Comparison of ENCODE assay signal across 8 cellular contexts in the genomic region with DNA sequence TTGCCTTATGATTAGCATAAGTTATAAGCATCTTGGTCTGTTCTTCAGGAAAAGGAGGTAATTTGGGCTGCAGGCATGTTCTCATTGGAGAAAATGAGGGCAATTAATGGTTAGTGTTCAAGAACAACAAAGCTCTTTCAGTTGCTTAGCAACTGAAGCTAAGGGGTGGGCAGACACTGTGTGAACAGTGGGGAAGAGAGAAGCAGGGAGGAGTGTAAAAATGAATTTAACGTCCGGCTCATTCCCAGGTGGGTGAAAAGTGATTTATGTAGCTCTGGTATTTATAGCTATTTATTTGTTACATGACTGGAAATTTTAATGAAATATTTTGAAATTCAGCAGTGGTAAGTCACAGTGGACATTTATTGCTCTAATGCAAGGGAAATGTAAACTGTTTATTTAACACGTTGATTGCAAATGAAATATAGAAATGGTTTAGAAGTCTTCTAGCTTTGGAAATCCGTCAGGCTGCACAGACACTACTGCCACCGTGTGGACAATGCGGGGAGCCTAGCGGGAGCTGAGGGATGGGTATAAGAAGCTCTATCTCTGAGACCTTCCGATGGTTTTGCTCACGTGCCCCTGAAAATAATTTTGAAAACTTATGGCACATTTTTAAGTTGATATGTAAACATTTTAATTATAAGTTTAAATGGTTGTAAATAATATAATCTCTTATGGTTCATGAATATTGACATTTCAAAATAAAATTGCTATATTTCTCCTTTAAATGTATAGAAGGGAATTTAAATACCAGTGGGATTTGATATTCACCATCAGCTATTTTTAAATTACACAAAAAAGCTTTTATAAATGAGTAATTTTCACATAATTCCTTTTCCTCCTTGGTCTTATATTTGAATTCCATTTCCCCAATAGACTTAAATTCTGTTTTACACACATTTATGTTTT. TPM values are rescaled to one million over a fixed set of nuclear protein-coding genes. Genes with fewer than 3 reads are reported as not detected.
A peak's percentile ranks its signal among the peaks of the same experiment; 100 is the strongest.
DNase-seq lines count a peak whose midpoint lies in the region; ATAC-seq and TF ChIP-seq lines count a peak whose summit lies in the region.

No MANE protein-coding gene starts in this region.

- no peak overlapping the region for H3K4me3 ChIP-seq in upper lobe of right lung

- no peaks in the 10 kb centered on the region for H3K36me3 ChIP-seq in upper lobe of right lung

- no peaks in the 10 kb centered on the region for H3K9me3 Mint-ChIP-seq in activated naive CD4-positive, alpha-beta T cell treated with anti-CD3 and anti-CD28 coated beads for 36 hours

- ATAC-seq in HG02571 (IDR thresholded peaks at IDR 0.05; ENCODE audit: unreplicated experiment) (peak; percentile 83), upper lobe of right lung (peak; percentile 88)

- no peak overlapping the region for H3K27ac Mint-ChIP-seq in activated naive CD4-positive, alpha-beta T cell treated with anti-CD3 and anti-CD28 coated beads for 36 hours

- intact Hi-C loops in activated naive CD4-positive, alpha-beta T cell treated with anti-CD3 and anti-CD28 coated beads for 36 hours (cut with micrococcal nuclease), result loop anchor here (1.0 to 2.0 kb wide), 3 partner anchors 132 to 390 kb away; partner anchors contain the start of gene CSRP2
- intact Hi-C loops in posterior cingulate gyrus (cut with DNase I) (loop anchor here (1.0 kb wide), 1 partner anchor 390 kb away; no protein-coding TSS in a partner anchor), upper lobe of right lung (cut with DNase I) (no loop called here)

- peaks cover 5% of the 10 kb centered on the region for H3K4me1 ChIP-seq in upper lobe of right lung

- H3K9me3 ChIP-seq in upper lobe of right lung, result no peaks in the 10 kb centered on the region

- H3K27ac ChIP-seq in upper lobe of right lung, result no peak overlapping the region

- H3K27me3 Mint-ChIP-seq in activated naive CD4-positive, alpha-beta T cell treated with anti-CD3 and anti-CD28 coated beads for 36 hours (ENCODE audit: low read depth), result peaks cover 16% of the 10 kb centered on the region

- H3K27me3 ChIP-seq in upper lobe of right lung, result no peaks in the 10 kb centered on the region

- H3K4me3 Mint-ChIP-seq in activated naive CD4-positive, alpha-beta T cell treated with anti-CD3 and anti-CD28 coated beads for 36 hours, result no peak overlapping the region

- H3K36me3 Mint-ChIP-seq in activated naive CD4-positive, alpha-beta T cell treated with anti-CD3 and anti-CD28 coated beads for 36 hours (ENCODE audit: low read depth), result no peaks in the 10 kb centered on the region

- in situ Hi-C loops in SK-MEL-5 (cut with HindIII; ENCODE audit: low pct_unique_long_range_greater_than_20kb, low sequenced_read_pairs), result no loop called here

- CTCF ChIA-PET in activated naive CD4-positive, alpha-beta T cell treated with anti-CD3 and anti-CD28 coated beads for 36 hours (lab: Charles Lee), result interaction anchor here (0.6 to 1.6 kb wide), 36 partner anchors 9 to 394 kb away, joined by 3 to 22 read pairs (median 4); no protein-coding TSS in a partner anchor

- H3K4me1 Mint-ChIP-seq in activated naive CD4-positive, alpha-beta T cell treated with anti-CD3 and anti-CD28 coated beads for 36 hours (ENCODE audit: low read depth), result peaks cover 5% of the 10 kb centered on the region

- peak; percentile 85 for DNase-seq in NAMALWA (ENCODE audit: low spot score)
- peak; percentile 83 for DNase-seq in SK-MEL-5 (ENCODE audit: low read depth, low spot score)
- peak; percentile 84 for DNase-seq in activated naive CD4-positive, alpha-beta T cell treated with anti-CD3 and anti-CD28 coated beads for 36 hours
- peak; percentile 33 for DNase-seq in glomerular endothelial cell (ENCODE audit: extremely low read depth, low read depth, low spot score)
- DNase-seq in posterior cingulate gyrus, result peak; percentile 65 to 97 (median 84)
- DNase-seq in upper lobe of right lung, result peak; percentile 78

- TF ChIP-seq CTCF in GM12873 (IDR thresholded peaks at IDR 0.05; ENCODE audit: insufficient read depth, low read depth, low read length, missing control alignments), result peak; percentile 90
- TF ChIP-seq CTCF in upper lobe of right lung (IDR thresholded peaks at IDR 0.05), result peak; percentile 97

RNA-seq across cellular contexts. Expression of gene E2F7, which starts 54.5 kb away (rescaled TPM):
- total RNA-seq in SK-MEL-5 (2014; rRNA removed; shearing (Covaris generic)), result 5.0 and 6.8 TPM in 2 replicates
- polyA plus RNA-seq in SK-MEL-5 (2015; cell fraction: cytosol; rRNA removed), result 8.5 and 10.8 TPM in 2 replicates
- 35.5 and 44.6 TPM in 2 replicates for polyA plus RNA-seq in SK-MEL-5 (2015; cell fraction: nucleus; rRNA removed)
- total RNA-seq in activated naive CD4-positive, alpha-beta T cell treated with anti-CD3 and anti-CD28 coated beads for 36 hours, result 1 to 10 TPM; 9.6 to 9.9 TPM
- total RNA-seq in glomerular endothelial cell (20.1 and 26.3 TPM in 2 replicates), upper lobe of right lung (0.29 TPM)

Comparison
In these comparisons a context has a peak if more than half of its experiments do, and no peak if none do; other contexts are left out.
1. DNase-seq: peak in every context shown above with its lines; median percentile 85 in NAMALWA; 84 in posterior cingulate gyrus; 84 in activated naive CD4-positive, alpha-beta T cell treated with anti-CD3 and anti-CD28 coated beads for 36 hours; 83 in SK-MEL-5; 78 in upper lobe of right lung; 33 in glomerular endothelial cell.